8 cellular contexts compared by ENCODE assay signal in the genomic region with DNA sequence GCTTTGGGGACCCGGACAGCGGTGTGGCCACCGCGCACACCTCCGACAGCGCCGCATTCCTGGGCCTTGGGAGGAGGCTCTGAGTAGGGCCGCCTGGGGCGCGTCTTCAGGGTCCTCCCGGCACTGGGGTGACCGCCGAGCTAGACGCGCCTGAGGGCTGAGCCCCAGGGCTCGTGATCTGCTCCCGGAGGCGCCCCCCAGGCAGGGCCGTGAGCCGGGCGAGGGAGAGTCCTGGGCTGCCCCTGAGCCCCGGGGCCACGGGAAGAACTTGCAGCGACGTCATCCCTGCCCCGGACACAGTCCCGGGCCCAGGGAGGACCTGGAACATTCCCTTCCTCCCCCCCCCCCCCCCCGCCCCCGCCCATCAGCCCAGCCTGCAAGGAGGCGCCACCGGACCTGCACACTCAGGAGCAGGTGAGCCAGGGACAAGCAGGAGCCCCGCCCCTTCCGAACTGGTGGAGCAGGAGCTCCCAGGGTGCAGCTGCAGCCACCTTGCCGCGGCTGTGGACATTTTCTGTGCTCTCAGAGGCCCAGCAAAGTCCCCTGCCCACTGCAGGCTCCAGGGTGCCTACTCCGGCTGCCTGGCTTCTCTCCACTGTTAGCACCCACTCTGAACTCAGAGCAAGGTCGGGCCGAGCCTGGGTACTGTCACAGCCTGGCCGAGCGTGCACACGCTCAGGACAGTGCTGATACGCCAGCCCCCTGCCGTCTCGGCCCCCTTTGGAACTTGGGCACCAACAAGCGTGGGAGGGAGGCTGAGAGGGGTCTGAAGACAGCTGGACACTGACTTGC. TPM values are rescaled to one million over a fixed set of nuclear protein-coding genes. Genes with fewer than 3 reads are reported as not detected.
DNase-seq lines count a peak whose midpoint lies in the region; ATAC-seq and TF ChIP-seq lines count a peak whose summit lies in the region.

No MANE protein-coding gene starts in this region.

- no peaks in the 10 kb centered on the region for H3K9me3 Mint-ChIP-seq in activated naive CD4-positive, alpha-beta T cell treated with anti-CD3 and anti-CD28 coated beads, Interleukin-2, amount 10 ng/mL, durations not matched to agents 7 days and 5 days
- peaks cover 0 to 5% of the 10 kb centered on the region in 2 donors for H3K9me3 Mint-ChIP-seq in stimulated activated naive CD8-positive, alpha-beta T cell treated with anti-CD3 and anti-CD28 coated beads, Interleukin-15, amount 100 ng/mL, for 72 hours

- H3K4me3 ChIP-seq in SJSA1 (peak overlapping the region; percentile 83), endocrine pancreas (ENCODE audit: control insufficient read depth, insufficient read depth, low read length) (no peak overlapping the region), lower lobe of right lung (peak overlapping the region; percentile 84)

- CTCF ChIA-PET in activated naive CD4-positive, alpha-beta T cell treated with anti-CD3 and anti-CD28 coated beads, Interleukin-2, amount 10 ng/mL, durations not matched to agents 7 days and 5 days (lab: Charles Lee): interaction anchor here (1.2 to 2.1 kb wide), 3 partner anchors 16 to 19 kb away, joined by 4 to 21 read pairs (median 7); no protein-coding TSS in a partner anchor

- H3K27me3 Mint-ChIP-seq in activated naive CD4-positive, alpha-beta T cell treated with anti-CD3 and anti-CD28 coated beads, Interleukin-2, amount 10 ng/mL, durations not matched to agents 7 days and 5 days: peaks cover 25% of the 10 kb centered on the region
- peaks cover 15% of the 10 kb centered on the region for H3K27me3 Mint-ChIP-seq in stimulated activated naive CD8-positive, alpha-beta T cell treated with anti-CD3 and anti-CD28 coated beads, Interleukin-15, amount 100 ng/mL, for 72 hours

- peak overlapping the region; percentile 65 for H3K27ac ChIP-seq in SJSA1
- peak overlapping the region; percentile 99 for H3K27ac ChIP-seq in lower lobe of right lung

- peak overlapping the region; percentile 80 for H3K9ac ChIP-seq in endocrine pancreas (ENCODE audit: control insufficient read depth, insufficient read depth, low read length)

- peaks cover 3% of the 10 kb centered on the region; the same call in 1 of the 2 replicates for H3K9me3 ChIP-seq in SJSA1 (replicated peaks)
- H3K9me3 ChIP-seq in endocrine pancreas (ENCODE audit: control insufficient read depth, low read length): no peaks in the 10 kb centered on the region
- no peaks in the 10 kb centered on the region for H3K9me3 ChIP-seq in lower lobe of right lung

- no peaks in the 10 kb centered on the region for H3K36me3 Mint-ChIP-seq in activated naive CD4-positive, alpha-beta T cell treated with anti-CD3 and anti-CD28 coated beads, Interleukin-2, amount 10 ng/mL, durations not matched to agents 7 days and 5 days

- peak overlapping the region; percentile 62 for H3K4me3 Mint-ChIP-seq in activated naive CD4-positive, alpha-beta T cell treated with anti-CD3 and anti-CD28 coated beads, Interleukin-2, amount 10 ng/mL, durations not matched to agents 7 days and 5 days
- peak overlapping the region; percentile 82 to 85 for H3K4me3 Mint-ChIP-seq in stimulated activated naive CD8-positive, alpha-beta T cell treated with anti-CD3 and anti-CD28 coated beads, Interleukin-15, amount 100 ng/mL, for 72 hours

- H3K4me1 ChIP-seq in SJSA1 (replicated peaks) (peaks cover 11% of the 10 kb centered on the region; the same call in 1 of the 2 replicates), endocrine pancreas (ENCODE audit: control insufficient read depth, insufficient read depth, low read length) (peaks cover 8% of the 10 kb centered on the region), lower lobe of right lung (peaks cover 16% of the 10 kb centered on the region)

- H3K27me3 ChIP-seq in SJSA1 (replicated peaks) (peaks cover 5% of the 10 kb centered on the region; the same call in 1 of the 2 replicates), endocrine pancreas (ENCODE audit: control insufficient read depth, insufficient read depth, low read length) (no peaks in the 10 kb centered on the region), lower lobe of right lung (ENCODE audit: low read depth) (no peaks in the 10 kb centered on the region)

- DNase-seq in activated naive CD4-positive, alpha-beta T cell treated with anti-CD3 and anti-CD28 coated beads, Interleukin-2, amount 10 ng/mL, durations not matched to agents 7 days and 5 days: peak; percentile 30
- DNase-seq in activated naive CD4-positive, alpha-beta T cell (lab: John Stamatoyannopoulos, UW): no peak
- DNase-seq in SJSA1 (ENCODE audit: low read depth in 1 of 2, low spot score in 2 of 2): peak; percentile 48 to 57
- peak; percentile 94 for DNase-seq in lower lobe of right lung
- peak; percentile 24 to 36 for DNase-seq in stimulated activated naive CD8-positive, alpha-beta T cell treated with anti-CD3 and anti-CD28 coated beads, Interleukin-15, amount 100 ng/mL, for 72 hours
- no peak for DNase-seq in GOT3 (lab: John Stamatoyannopoulos, UW)
- DNase-seq in NCI-H1694 (lab: John Stamatoyannopoulos, UW): no peak

- H3K27ac Mint-ChIP-seq in activated naive CD4-positive, alpha-beta T cell treated with anti-CD3 and anti-CD28 coated beads, Interleukin-2, amount 10 ng/mL, durations not matched to agents 7 days and 5 days: no peak overlapping the region
- no peak overlapping the region for H3K27ac Mint-ChIP-seq in stimulated activated naive CD8-positive, alpha-beta T cell treated with anti-CD3 and anti-CD28 coated beads, Interleukin-15, amount 100 ng/mL, for 72 hours

- peaks cover 6% of the 10 kb centered on the region for H3K4me1 Mint-ChIP-seq in activated naive CD4-positive, alpha-beta T cell treated with anti-CD3 and anti-CD28 coated beads, Interleukin-2, amount 10 ng/mL, durations not matched to agents 7 days and 5 days
- H3K4me1 Mint-ChIP-seq in stimulated activated naive CD8-positive, alpha-beta T cell treated with anti-CD3 and anti-CD28 coated beads, Interleukin-15, amount 100 ng/mL, for 72 hours: peaks cover 6% of the 10 kb centered on the region

- peak; percentile 94 to 95 for ATAC-seq in lower lobe of right lung
- peak; percentile 70 for ATAC-seq in stimulated activated naive CD8-positive, alpha-beta T cell treated with anti-CD3 and anti-CD28 coated beads, Interleukin-15, amount 100 ng/mL, for 72 hours

- intact Hi-C loops in lower lobe of right lung (cut with DNase I): no loop called here

- peaks cover 4% of the 10 kb centered on the region for H3K36me3 ChIP-seq in SJSA1
- H3K36me3 ChIP-seq in endocrine pancreas (ENCODE audit: control insufficient read depth, insufficient read depth, low read length): no peaks in the 10 kb centered on the region
- peaks cover 29% of the 10 kb centered on the region for H3K36me3 ChIP-seq in lower lobe of right lung

- no peak for TF ChIP-seq CTCF in lower lobe of right lung (IDR thresholded peaks at IDR 0.05)

RNA-seq across cellular contexts. Expression of gene A2M, which starts 50.7 kb away (rescaled TPM):
- total RNA-seq in SJSA1 (2014; rRNA removed; shearing (Covaris generic)): 0.50 and 0.55 TPM in 2 replicates
- 1,832 TPM for total RNA-seq in lower lobe of right lung

Comparison
In these comparisons a context has a peak if more than half of its experiments do, and no peak if none do; other contexts are left out.
1. DNase-seq: peak in activated naive CD4-positive, alpha-beta T cell treated with anti-CD3 and anti-CD28 coated beads, Interleukin-2, amount 10 ng/mL, durations not matched to agents 7 days and 5 days (single experiment), SJSA1 (2 of 2), lower lobe of right lung (single experiment) and stimulated activated naive CD8-positive, alpha-beta T cell treated with anti-CD3 and anti-CD28 coated beads, Interleukin-15, amount 100 ng/mL, for 72 hours (2 of 2); none in activated naive CD4-positive, alpha-beta T cell (0 of 4), GOT3 (single experiment) and NCI-H1694 (single experiment).
2. RNA of gene A2M, which starts 50.7 kb away (total RNA-seq): 1,832 TPM in lower lobe of right lung (single experiment); 0.50 to 0.55 TPM in SJSA1; every median in the first group is over 1,000 times any median in the second.